Comparison of ENCODE assay signal across 1 cellular context in genomic region chrX:68846536-68846935, GRCh38.
TF ChIP-seq lines count a peak whose summit lies in the region.

No MANE protein-coding gene starts in this region.

TF ChIP-seq in HepG2, 621 proteins besides CTCF, POLR2A, EP300 and RAD21 (continued from another document):
- TF ChIP-seq ZHX1 (CRISPR knock-in tag; IDR thresholded peaks at IDR 0.05; ENCODE audit: low read depth) (no peak), SALL1 (CRISPR knock-in tag; IDR thresholded peaks at IDR 0.05) (no peak), ZNF660 (CRISPR knock-in tag; IDR thresholded peaks at IDR 0.05; ENCODE audit: borderline replicate concordance, low read depth) (no peak), SRY (CRISPR knock-in tag; IDR thresholded peaks at IDR 0.05) (no peak), NCOA1 (CRISPR knock-in tag; IDR thresholded peaks at IDR 0.05) (no peak), ZNF747 (CRISPR knock-in tag; IDR thresholded peaks at IDR 0.05; ENCODE audit: borderline replicate concordance) (no peak), HNRNPL (IDR thresholded peaks at IDR 0.05; ENCODE audit: low read depth, low read length) (no peak), ZNF569 (CRISPR knock-in tag; IDR thresholded peaks at IDR 0.05; ENCODE audit: borderline replicate concordance) (no peak), ARNT (IDR thresholded peaks at IDR 0.05) (no peak), ZNF775 (CRISPR knock-in tag; IDR thresholded peaks at IDR 0.05; ENCODE audit: borderline replicate concordance) (no peak), SIN3A (IDR thresholded peaks at IDR 0.05; ENCODE audit: borderline replicate concordance, low read depth, low read length) (no peak), ZBTB2 (CRISPR knock-in tag; IDR thresholded peaks at IDR 0.05; ENCODE audit: low read depth) (no peak), ZNF205 (CRISPR knock-in tag; IDR thresholded peaks at IDR 0.05) (no peak), ZNF503 (CRISPR knock-in tag; IDR thresholded peaks at IDR 0.05) (no peak), MXD4 (CRISPR knock-in tag; IDR thresholded peaks at IDR 0.05) (no peak), ZNF281 (CRISPR knock-in tag; IDR thresholded peaks at IDR 0.05; ENCODE audit: borderline replicate concordance) (no peak), CEBPB (IDR thresholded peaks at IDR 0.05; ENCODE audit: borderline replicate concordance, low read depth, low read length) (no peak)
